In genomic region chr18:23301971-23302370, GRCh38 we compare ENCODE assay signal across 14 cellular contexts.
DNase-seq lines count a peak whose midpoint lies in the region; ATAC-seq and TF ChIP-seq lines count a peak whose summit lies in the region.
"Had no signal": no experiment of that assay in that cellular context is flagged by ENCODE, and none has a peak within 500 bp of the region (broad histone marks: within the 10 kb centered on the region; RNA-seq: fewer than 3 reads in every experiment).

No MANE protein-coding gene starts in this region.

- H3K4me1 Mint-ChIP-seq in osteocyte (ENCODE audit: unreplicated experiment) = peaks cover 31% of the 10 kb centered on the region

- TF ChIP-seq CTCF in RWPE1 (conservative IDR thresholded peaks at IDR 0.05; ENCODE audit: low read depth) (no peak), osteocyte (IDR thresholded peaks at IDR 0.05) (no peak)

- peaks cover 4% of the 10 kb centered on the region for H3K36me3 Mint-ChIP-seq in osteocyte (ENCODE audit: unreplicated experiment)

- no peaks in the 10 kb centered on the region for H3K9me3 Mint-ChIP-seq in osteocyte (ENCODE audit: unreplicated experiment)
- H3K9me3 Mint-ChIP-seq: naive thymus-derived CD4-positive, alpha-beta T cell had no signal

- peak; percentile 96 for DNase-seq in NCI-H1105 (lab: John Stamatoyannopoulos, UW)
- DNase-seq in NCI-H2171 (lab: John Stamatoyannopoulos, UW) = peak; percentile 74
- no peak for DNase-seq in RWPE1 (ENCODE audit: low spot score)
- DNase-seq in osteocyte (ENCODE audit: extremely low spot score, unreplicated experiment) = no peak
- no peak for DNase-seq in germinal center (ENCODE audit: low spot score)
- DNase-seq in activated gamma-delta T cell (lab: John Stamatoyannopoulos, UW) = no peak
- DNase-seq: dermis blood vessel endothelial cell; esophagus squamous epithelium; naive thymus-derived CD4-positive, alpha-beta T cell; retina; SK-N-SH; stimulated activated CD4-positive, alpha-beta T cell treated with anti-CD3 and anti-CD28 coated beads, Interleukin-2, amount 100 ng/mL, for 24 hours had no signal

- CTCF ChIA-PET in RWPE1 (lab: Yijun Ruan, JAX) = no interaction called here

- peak overlapping the region; percentile 32 for H3K27ac Mint-ChIP-seq in osteocyte (ENCODE audit: unreplicated experiment)
- H3K27ac Mint-ChIP-seq: naive thymus-derived CD4-positive, alpha-beta T cell had no signal

- no peak for ATAC-seq in HG03280 (IDR thresholded peaks at IDR 0.05; ENCODE audit: unreplicated experiment)
- ATAC-seq: left lobe of liver; naive thymus-derived CD4-positive, alpha-beta T cell had no signal

- H3K27me3 Mint-ChIP-seq in osteocyte (ENCODE audit: unreplicated experiment) = no peaks in the 10 kb centered on the region
- H3K27me3 Mint-ChIP-seq: naive thymus-derived CD4-positive, alpha-beta T cell had no signal

- no peak overlapping the region for H3K4me3 Mint-ChIP-seq in osteocyte (ENCODE audit: unreplicated experiment)
- H3K4me3 Mint-ChIP-seq: naive thymus-derived CD4-positive, alpha-beta T cell had no signal

- H3K27ac ChIP-seq in RWPE1 = peak overlapping the region; percentile 85; the same call in 1 of the 2 replicates

- POLR2A ChIA-PET in RWPE1 (lab: Yijun Ruan, JAX; ENCODE audit: low non-redundant PET) = no interaction called here

Comparison
In these comparisons a context has a peak if more than half of its experiments do, and no peak if none do; other contexts are left out.
1. DNase-seq: peak in NCI-H1105 (single experiment) and NCI-H2171 (single experiment); none in RWPE1 (single experiment), osteocyte (single experiment), germinal center (single experiment) and activated gamma-delta T cell (single experiment).